ENCODE assay signal across 17 cellular contexts in the genomic region with DNA sequence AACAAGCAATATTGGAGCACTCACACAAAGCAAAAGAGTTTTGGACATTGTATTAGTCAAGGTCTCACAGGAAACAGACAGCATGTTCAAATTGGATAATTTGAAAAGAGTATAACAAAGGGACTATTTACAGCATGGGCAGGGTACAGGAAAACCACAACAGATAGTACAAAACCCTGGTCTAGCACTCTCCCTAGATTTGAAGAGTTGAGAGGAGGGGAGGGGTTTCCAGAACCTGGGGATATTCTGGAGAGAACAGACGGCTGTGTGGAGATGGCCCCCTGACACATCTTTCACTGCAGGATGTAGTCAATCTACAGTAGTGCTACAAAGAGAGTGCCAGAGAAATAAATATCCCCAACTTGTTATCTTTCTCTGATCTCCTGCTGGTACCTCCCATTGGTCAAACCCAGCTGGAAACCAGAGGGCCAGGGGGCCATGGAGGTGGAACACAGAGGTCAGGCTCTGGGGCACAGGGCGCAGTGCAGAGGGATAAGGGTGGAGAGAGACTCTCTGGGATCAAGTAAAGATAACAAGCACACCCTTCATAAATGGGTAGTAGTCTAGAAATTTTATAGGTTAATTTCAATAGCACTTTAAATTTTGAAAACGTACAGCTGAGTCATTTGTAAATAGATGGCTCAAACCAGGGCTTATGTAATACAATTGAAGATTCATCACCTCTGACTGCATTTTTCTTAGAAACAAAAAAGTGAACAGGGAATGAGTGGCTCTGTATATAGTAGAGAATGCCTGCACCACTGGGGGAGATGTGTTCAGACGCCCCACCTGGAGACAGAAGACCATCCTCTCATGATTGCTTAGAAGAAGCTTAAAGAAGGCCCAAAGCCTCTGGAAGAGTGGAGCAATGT. TPM values are rescaled to one million over a fixed set of nuclear protein-coding genes. Genes with fewer than 3 reads are reported as not detected.
DNase-seq lines count a peak whose midpoint lies in the region; TF ChIP-seq lines count a peak whose summit lies in the region.
"Had no signal": no experiment of that assay in that cellular context is flagged by ENCODE, and none has a peak within 500 bp of the region (broad histone marks: within the 10 kb centered on the region; RNA-seq: fewer than 3 reads in every experiment).

No MANE protein-coding gene starts in this region.

- no peak for TF ChIP-seq CTCF in A673 (conservative IDR thresholded peaks at IDR 0.05; ENCODE audit: low read depth, low read length)

- H3K27ac ChIP-seq in A673 (ENCODE audit: low read depth, low read length, poor library complexity, severe bottlenecking): no peak overlapping the region
- H3K27ac ChIP-seq: WERI-Rb-1 had no signal

- BruUV-seq in A673 (replicated peaks; lab: Mats Ljungman, UMichigan): no TSS peak

- no peak overlapping the region for H3K4me3 ChIP-seq in A673 (ENCODE audit: low read depth, low read length, poor library complexity, severe bottlenecking)
- H3K4me3 ChIP-seq in H7 (ENCODE audit: insufficient read depth, low read depth, low read length): no peak overlapping the region

- H3K36me3 ChIP-seq in A673 (ENCODE audit: insufficient read depth, low read length, poor library complexity, severe bottlenecking) (no peaks in the 10 kb centered on the region), H7 (replicated peaks; ENCODE audit: control insufficient read depth, insufficient read depth, low read length) (no peaks in the 10 kb centered on the region)
- H3K36me3 ChIP-seq: WERI-Rb-1 had no signal

- H3K9me3 ChIP-seq in A673 (ENCODE audit: low read depth, low read length, poor library complexity, severe bottlenecking): no peaks in the 10 kb centered on the region

- intact Hi-C loops in A673 (cut with micrococcal nuclease; ENCODE audit: unreplicated experiment): no loop called here

- H3K27me3 ChIP-seq in A673 (replicated peaks; ENCODE audit: insufficient read depth, low read depth, low read length, poor library complexity): peaks cover 8% of the 10 kb centered on the region
- no peaks in the 10 kb centered on the region for H3K27me3 ChIP-seq in H7 (ENCODE audit: control insufficient read depth, insufficient read depth, low read length)

- DNase-seq in A673 (ENCODE audit: low spot score) (peak; percentile 1), H7 (peak; percentile 7), brain pericyte (ENCODE audit: low read depth, low spot score) (peak; percentile 24), islet precursor cell (peak; percentile 62), NCI-H187 treated with DMSO at 0.1 percent for 48 hours (lab: John Stamatoyannopoulos, UW) (no peak), NCI-H1930 (lab: John Stamatoyannopoulos, UW) (no peak)
- no peak for DNase-seq in stimulated activated CD4-positive, alpha-beta T cell treated with anti-CD3 and anti-CD28 coated beads, Interleukin-1b, Interleukin-23, amount 100 ng/mL, for 48 hours
- DNase-seq in activated CD8-positive, alpha-beta memory T cell treated with anti-CD3 and anti-CD28 coated beads, Interleukin-2, amount 50 U/mL, for 48 hours: no peak
- DNase-seq: ACHN; activated CD4-positive, alpha-beta T cell treated with anti-CD3 and anti-CD28 coated beads, Interleukin-2, amount 50 U/mL, for 48 hours; activated naive CD4-positive, alpha-beta T cell treated with anti-CD3 and anti-CD28 coated beads, Interleukin-2, amount 50 U/mL, for 16 hours; DND-41; NCI-H2029 treated with DMSO at 0.1 percent for 48 hours; NCI-H526 treated with DMSO at 0.1 percent for 48 hours; SIG-M5; stimulated activated naive CD4-positive, alpha-beta T cell treated with Interleukin-2 at 50 U/mL for 16 hours; WERI-Rb-1 had no signal

- H3K4me1 ChIP-seq in A673 (ENCODE audit: insufficient read depth, low read length, poor library complexity, severe bottlenecking): no peaks in the 10 kb centered on the region

- CTCF ChIA-PET in A673 (lab: Charles Lee): no interaction called here

- POLR2A ChIA-PET in A673 (lab: Charles Lee; ENCODE audit: low non-redundant PET): no interaction called here

RNA-seq across cellular contexts. Expression of a gene that starts 25.7 kb away (rescaled TPM):
- total RNA-seq in A673 (2021): 0.13 TPM in 1 of 2 replicates, not detected in the other
- 1.5 and 2.8 TPM in 2 replicates for total RNA-seq in H7 (2014; rRNA removed; shearing (Covaris generic))

Comparison
In these comparisons a context has a peak if more than half of its experiments do, and no peak if none do; other contexts are left out.
1. DNase-seq: peak in A673 (single experiment), H7 (single experiment), brain pericyte (single experiment) and islet precursor cell (single experiment); none in NCI-H187 treated with DMSO at 0.1 percent for 48 hours (single experiment), stimulated activated CD4-positive, alpha-beta T cell treated with anti-CD3 and anti-CD28 coated beads, Interleukin-1b, Interleukin-23, amount 100 ng/mL, for 48 hours (single experiment), activated CD8-positive, alpha-beta memory T cell treated with anti-CD3 and anti-CD28 coated beads, Interleukin-2, amount 50 U/mL, for 48 hours (single experiment) and NCI-H1930 (0 of 2).